1 cellular context compared by ENCODE assay signal in genomic region chr12:44647891-44648690, GRCh38.
TF ChIP-seq lines count a peak whose summit lies in the region.

No MANE protein-coding gene starts in this region.

TF ChIP-seq in H1, 55 proteins besides CTCF, POLR2A, EP300 and RAD21:
- TF ChIP-seq SIX5 (IDR thresholded peaks at IDR 0.05; ENCODE audit: low read depth, low read length) (no peak), SP4 (IDR thresholded peaks at IDR 0.05; ENCODE audit: low read length) (no peak), ATF2 (IDR thresholded peaks at IDR 0.05; ENCODE audit: low read length) (no peak), CHD1 (IDR thresholded peaks at IDR 0.05; ENCODE audit: low read depth, low read length) (no peak)
